Comparison of ENCODE assay signal across 17 cellular contexts in the genomic region with DNA sequence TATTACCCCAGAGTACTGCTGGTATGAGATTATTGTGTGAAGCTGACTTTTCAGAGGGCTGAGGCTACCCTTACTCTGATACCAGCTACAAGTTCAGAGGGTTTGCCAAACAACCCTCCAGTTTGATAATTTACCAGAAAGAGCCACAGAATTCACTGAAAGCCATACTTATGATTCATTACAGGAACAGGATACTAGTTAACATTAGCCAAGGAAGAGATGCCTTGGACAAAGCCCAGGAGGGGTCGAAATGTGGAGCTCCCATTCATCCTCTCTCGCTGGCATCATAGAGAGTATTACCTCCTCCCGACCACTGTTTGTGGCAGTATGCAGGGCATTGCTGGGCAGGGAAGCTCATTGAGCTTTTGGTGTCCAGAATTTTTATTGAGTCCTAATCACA.
DNase-seq lines count a peak whose midpoint lies in the region; ATAC-seq and TF ChIP-seq lines count a peak whose summit lies in the region.
"Had no signal": no experiment of that assay in that cellular context is flagged by ENCODE, and none has a peak within 500 bp of the region (broad histone marks: within the 10 kb centered on the region; RNA-seq: fewer than 3 reads in every experiment).

No MANE protein-coding gene starts in this region.

- no peak overlapping the region for H3K4me3 Mint-ChIP-seq in naive thymus-derived CD8-positive, alpha-beta T cell
- H3K4me3 Mint-ChIP-seq: CD8-positive, alpha-beta T cell had no signal

- H3K9ac ChIP-seq in OCI-LY1 (ENCODE audit: low read length): no peak overlapping the region
- H3K9ac ChIP-seq: BLaER1 treated with 17β-estradiol and CSF1 and Interleukin-3, amounts not matched to agents 10 nM and 100 nM had no signal

- no peaks in the 10 kb centered on the region for H3K9me2 ChIP-seq in OCI-LY1 (ENCODE audit: low read depth, low read length)

- H3K27ac Mint-ChIP-seq in naive thymus-derived CD8-positive, alpha-beta T cell: peak overlapping the region in 1 of 10 donors; percentile 61
- H3K27ac Mint-ChIP-seq: CD8-positive, alpha-beta T cell had no signal

- H3K4me1 ChIP-seq in OCI-LY1 (ENCODE audit: insufficient read depth, low read length, severe bottlenecking) (peaks cover 37% of the 10 kb centered on the region), esophagus muscularis mucosa (no peaks in the 10 kb centered on the region), tibial artery (no peaks in the 10 kb centered on the region)
- H3K4me1 ChIP-seq: BLaER1 treated with 17β-estradiol and CSF1 and Interleukin-3, amounts not matched to agents 10 nM and 100 nM had no signal

- WGBS in esophagus muscularis mucosa: 89% methylated on average over 3 of the region's 3 CpGs

- POLR2A ChIA-PET in naive thymus-derived CD8-positive, alpha-beta T cell (lab: Charles Lee): no interaction called here

- intact Hi-C loops in esophagus muscularis mucosa (cut with DNase I) (no loop called here), tibial artery (cut with DNase I; ENCODE audit: low total_unique reads) (no loop called here)

- DNase-seq in EH (ENCODE audit: low read depth) (peak; percentile 14), esophagus muscularis mucosa (ENCODE audit: extremely low spot score) (peak; percentile 31), renal cortical epithelial cell (ENCODE audit: low read depth) (peak; percentile 93), islet precursor cell (no peak), tibial artery (no peak)
- DNase-seq in naive thymus-derived CD8-positive, alpha-beta T cell: no peak
- DNase-seq: Calu3; CD8-positive, alpha-beta T cell; NCI-H1105; NCI-H2081; NCI-H524; PC-3 had no signal

- H3K27ac ChIP-seq in OCI-LY1 (ENCODE audit: low read depth, low read length, poor library complexity, severe bottlenecking): peak overlapping the region; percentile 78
- no peak overlapping the region for H3K27ac ChIP-seq in esophagus muscularis mucosa (replicated peaks in 1 of 4)
- H3K27ac ChIP-seq in tibial artery: no peak overlapping the region
- H3K27ac ChIP-seq: BLaER1 treated with 17β-estradiol and CSF1 and Interleukin-3, amounts not matched to agents 10 nM and 100 nM; SJSA1 had no signal

- H3K36me3 Mint-ChIP-seq in naive thymus-derived CD8-positive, alpha-beta T cell: peaks cover 2 to 19% (median 16%) of the 10 kb centered on the region in 3 donors

- no peaks in the 10 kb centered on the region for H3K79me2 ChIP-seq in OCI-LY1 (ENCODE audit: insufficient read depth, low read length)

- ATAC-seq in naive thymus-derived CD8-positive, alpha-beta T cell: no peak
- no peak for ATAC-seq in HG02588 (IDR thresholded peaks at IDR 0.05; ENCODE audit: unreplicated experiment)
- ATAC-seq: CD8-positive, alpha-beta T cell; HCT116; PC-3 had no signal

- no peaks in the 10 kb centered on the region for H3K27me3 ChIP-seq in OCI-LY1 (ENCODE audit: insufficient read depth, low read length)
- no peaks in the 10 kb centered on the region for H3K27me3 ChIP-seq in esophagus muscularis mucosa
- no peaks in the 10 kb centered on the region for H3K27me3 ChIP-seq in tibial artery
- H3K27me3 ChIP-seq: BLaER1 treated with 17β-estradiol and CSF1 and Interleukin-3, amounts not matched to agents 10 nM and 100 nM; SJSA1 had no signal

- no peaks in the 10 kb centered on the region for H3F3A ChIP-seq in OCI-LY1 (ENCODE audit: insufficient read depth, low read length)

- no peaks in the 10 kb centered on the region for H4K20me1 ChIP-seq in OCI-LY1 (ENCODE audit: insufficient read depth, low read length)
- H4K20me1 ChIP-seq: BLaER1 treated with 17β-estradiol and CSF1 and Interleukin-3, amounts not matched to agents 10 nM and 100 nM had no signal

- no peak for TF ChIP-seq EP300 in esophagus muscularis mucosa (IDR thresholded peaks at IDR 0.05)

- TF ChIP-seq POLR2A in esophagus muscularis mucosa (IDR thresholded peaks at IDR 0.05; ENCODE audit: low read depth): no peak

- no peak overlapping the region for H2AFZ ChIP-seq in OCI-LY1 (ENCODE audit: low read length)

- H3K9me3 Mint-ChIP-seq in naive thymus-derived CD8-positive, alpha-beta T cell: peaks cover 6 to 28% (median 16%) of the 10 kb centered on the region in 9 donors

- TF ChIP-seq CTCF in OCI-LY1 (IDR thresholded peaks at IDR 0.05; ENCODE audit: low read length) (no peak), esophagus muscularis mucosa (IDR thresholded peaks at IDR 0.05) (no peak), tibial artery (IDR thresholded peaks at IDR 0.05) (no peak)

- H3K4me3 ChIP-seq in OCI-LY1 (ENCODE audit: low read depth, low read length, poor library complexity, severe bottlenecking) (no peak overlapping the region), esophagus muscularis mucosa (no peak overlapping the region), tibial artery (no peak overlapping the region)
- H3K4me3 ChIP-seq: BLaER1 treated with 17β-estradiol and CSF1 and Interleukin-3, amounts not matched to agents 10 nM and 100 nM; SJSA1 had no signal

- no peak overlapping the region for H3K4me2 ChIP-seq in OCI-LY1 (ENCODE audit: low read length)
- H3K4me2 ChIP-seq: BLaER1 treated with 17β-estradiol and CSF1 and Interleukin-3, amounts not matched to agents 10 nM and 100 nM had no signal

- H3K4me1 Mint-ChIP-seq in naive thymus-derived CD8-positive, alpha-beta T cell: peaks cover 2 to 7% (median 3%) of the 10 kb centered on the region in 4 donors

- peaks cover 0 to 19% (median 6%) of the 10 kb centered on the region in 5 donors for H3K27me3 Mint-ChIP-seq in naive thymus-derived CD8-positive, alpha-beta T cell

- H3K36me3 ChIP-seq in OCI-LY1 (ENCODE audit: insufficient read depth, low read length) (no peaks in the 10 kb centered on the region; the same call in 1 of the 2 replicates), esophagus muscularis mucosa (no peaks in the 10 kb centered on the region), tibial artery (no peaks in the 10 kb centered on the region)
- H3K36me3 ChIP-seq: SJSA1 had no signal

- peaks cover 25% of the 10 kb centered on the region for H3K9me3 ChIP-seq in OCI-LY1 (ENCODE audit: low read length)
- no peaks in the 10 kb centered on the region for H3K9me3 ChIP-seq in esophagus muscularis mucosa
- H3K9me3 ChIP-seq in tibial artery: no peaks in the 10 kb centered on the region
- H3K9me3 ChIP-seq: SJSA1 had no signal

Comparison
In these comparisons a context has a peak if more than half of its experiments do, and no peak if none do; other contexts are left out.
1. DNase-seq: peak in EH (single experiment), esophagus muscularis mucosa (single experiment) and renal cortical epithelial cell (single experiment); none in islet precursor cell (single experiment), naive thymus-derived CD8-positive, alpha-beta T cell (0 of 10) and tibial artery (0 of 2).